ENCODE assay signal across 1 cellular context in the genomic region with DNA sequence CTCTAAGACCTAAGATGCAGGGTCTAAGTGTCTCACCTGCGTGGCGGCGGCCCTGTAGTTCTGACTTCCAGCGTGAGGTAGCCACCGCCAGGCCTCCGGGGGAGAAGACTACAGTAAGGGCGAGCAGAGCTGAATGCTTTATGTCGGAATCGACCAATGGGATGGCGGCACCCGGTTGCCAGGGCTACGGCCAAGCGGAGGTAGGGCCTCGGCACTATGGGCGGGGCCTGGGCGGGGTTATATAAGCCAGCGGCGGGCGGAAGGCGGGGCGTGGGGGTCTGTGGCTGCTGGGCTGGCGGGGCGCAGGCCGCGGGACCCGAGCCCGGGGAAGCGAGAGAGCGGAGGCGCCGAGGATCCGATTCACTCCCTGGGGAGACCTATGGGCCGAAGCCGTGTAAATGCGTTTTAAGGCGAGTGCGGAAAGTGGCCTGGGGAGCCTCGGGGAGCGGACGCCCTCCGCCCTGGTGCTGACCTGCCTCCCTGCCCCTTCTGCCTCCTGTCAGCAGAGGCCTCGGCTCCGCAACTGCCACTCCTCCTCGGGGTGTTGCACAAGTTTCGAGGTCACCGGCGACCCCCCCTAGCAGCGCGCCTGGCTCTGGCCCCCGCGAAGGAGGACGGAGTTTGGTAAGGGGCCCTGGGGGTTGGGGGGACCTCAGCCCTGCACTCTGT.
TF ChIP-seq lines count a peak whose summit lies in the region.

A gene (plus strand): TSS at position 269 of the 669 bp plus-strand sequence. CDS start 1,097 bp downstream, outside the sequence.

TF ChIP-seq in K562, 482 proteins besides CTCF, POLR2A, EP300 and RAD21 (continued from another document and continues in another):
- TF ChIP-seq, protein P1, sequence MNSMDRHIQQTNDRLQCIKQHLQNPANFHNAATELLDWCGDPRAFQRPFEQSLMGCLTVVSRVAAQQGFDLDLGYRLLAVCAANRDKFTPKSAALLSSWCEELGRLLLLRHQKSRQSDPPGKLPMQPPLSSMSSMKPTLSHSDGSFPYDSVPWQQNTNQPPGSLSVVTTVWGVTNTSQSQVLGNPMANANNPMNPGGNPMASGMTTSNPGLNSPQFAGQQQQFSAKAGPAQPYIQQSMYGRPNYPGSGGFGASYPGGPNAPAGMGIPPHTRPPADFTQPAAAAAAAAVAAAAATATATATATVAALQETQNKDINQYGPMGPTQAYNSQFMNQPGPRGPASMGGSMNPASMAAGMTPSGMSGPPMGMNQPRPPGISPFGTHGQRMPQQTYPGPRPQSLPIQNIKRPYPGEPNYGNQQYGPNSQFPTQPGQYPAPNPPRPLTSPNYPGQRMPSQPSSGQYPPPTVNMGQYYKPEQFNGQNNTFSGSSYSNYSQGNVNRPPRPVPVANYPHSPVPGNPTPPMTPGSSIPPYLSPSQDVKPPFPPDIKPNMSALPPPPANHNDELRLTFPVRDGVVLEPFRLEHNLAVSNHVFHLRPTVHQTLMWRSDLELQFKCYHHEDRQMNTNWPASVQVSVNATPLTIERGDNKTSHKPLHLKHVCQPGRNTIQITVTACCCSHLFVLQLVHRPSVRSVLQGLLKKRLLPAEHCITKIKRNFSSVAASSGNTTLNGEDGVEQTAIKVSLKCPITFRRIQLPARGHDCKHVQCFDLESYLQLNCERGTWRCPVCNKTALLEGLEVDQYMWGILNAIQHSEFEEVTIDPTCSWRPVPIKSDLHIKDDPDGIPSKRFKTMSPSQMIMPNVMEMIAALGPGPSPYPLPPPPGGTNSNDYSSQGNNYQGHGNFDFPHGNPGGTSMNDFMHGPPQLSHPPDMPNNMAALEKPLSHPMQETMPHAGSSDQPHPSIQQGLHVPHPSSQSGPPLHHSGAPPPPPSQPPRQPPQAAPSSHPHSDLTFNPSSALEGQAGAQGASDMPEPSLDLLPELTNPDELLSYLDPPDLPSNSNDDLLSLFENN (IDR thresholded peaks at IDR 0.05; ENCODE audit: low read depth in 2 of 2, low read length in 2 of 2), result no peak
- TF ChIP-seq NELFE (IDR thresholded peaks at IDR 0.05; ENCODE audit: insufficient read depth, insufficient read length) (no peak), SP2 (IDR thresholded peaks at IDR 0.05; ENCODE audit: extremely low read depth, low read depth, low read length, poor library complexity, severe bottlenecking) (no peak), HOXB6 (CRISPR knock-in tag; IDR thresholded peaks at IDR 0.05; ENCODE audit: borderline replicate concordance) (no peak), SREBF1 (IDR thresholded peaks at IDR 0.05; ENCODE audit: borderline replicate concordance, low read depth, low read length) (no peak), NR2C2 (CRISPR knock-in tag; IDR thresholded peaks at IDR 0.05) (no peak), NR2C2 (tag; IDR thresholded peaks at IDR 0.05) (no peak; the same call in 1 of the 2 replicates), ZNF699 (CRISPR knock-in tag; IDR thresholded peaks at IDR 0.05; ENCODE audit: insufficient replicate concordance) (no peak), PURB (CRISPR knock-in tag; IDR thresholded peaks at IDR 0.05; ENCODE audit: low read depth) (no peak), HIVEP1 (CRISPR knock-in tag; IDR thresholded peaks at IDR 0.05) (no peak), BRD9 (IDR thresholded peaks at IDR 0.05; ENCODE audit: low read depth, partially characterized antibody) (no peak), HNRNPLL (IDR thresholded peaks at IDR 0.05; ENCODE audit: low read depth, low read length, poor library complexity, severe bottlenecking) (no peak), OTX1 (CRISPR knock-in tag; IDR thresholded peaks at IDR 0.05) (no peak), ZNF3 (CRISPR knock-in tag; IDR thresholded peaks at IDR 0.05) (no peak), ZNF133 (CRISPR knock-in tag; IDR thresholded peaks at IDR 0.05) (no peak), KDM5B (IDR thresholded peaks at IDR 0.05; ENCODE audit: insufficient replicate concordance, low read depth, low read length) (no peak), NCOA1 (IDR thresholded peaks at IDR 0.05; ENCODE audit: low read depth) (no peak), ZNF274 (IDR thresholded peaks at IDR 0.05; ENCODE audit: borderline replicate concordance, low read depth, low read length) (no peak), SRSF7 (optimal IDR thresholded peaks at IDR 0.05; ENCODE audit: low read depth, low read length) (no peak), RFX1 (IDR thresholded peaks at IDR 0.05) (peak; percentile 97), GABPB1 (CRISPR knock-in tag; IDR thresholded peaks at IDR 0.05) (no peak; the same call in 1 of the 2 replicates), MTA1 (IDR thresholded peaks at IDR 0.05; ENCODE audit: borderline replicate concordance) (no peak), ZNF324 (CRISPR knock-in tag; IDR thresholded peaks at IDR 0.05) (no peak), TBL1XR1 (IDR thresholded peaks at IDR 0.05; ENCODE audit: low read length in 2 of 2) (no peak), WHSC1 (IDR thresholded peaks at IDR 0.05; ENCODE audit: low read length) (no peak), ZZZ3 (IDR thresholded peaks at IDR 0.05) (no peak), CBX1 (IDR thresholded peaks at IDR 0.05; ENCODE audit: low read depth) (no peak), CBX8 (IDR thresholded peaks at IDR 0.05; ENCODE audit: borderline replicate concordance, extremely low read depth, low read depth, low read length, poor library complexity, severe bottlenecking) (no peak), EP400 (IDR thresholded peaks at IDR 0.05) (no peak), RBM25 (IDR thresholded peaks at IDR 0.05; ENCODE audit: low read depth, low read length, severe bottlenecking) (peak; percentile 43), FOXJ2 (tag; IDR thresholded peaks at IDR 0.05) (no peak)
- TF ChIP-seq, protein P2, sequence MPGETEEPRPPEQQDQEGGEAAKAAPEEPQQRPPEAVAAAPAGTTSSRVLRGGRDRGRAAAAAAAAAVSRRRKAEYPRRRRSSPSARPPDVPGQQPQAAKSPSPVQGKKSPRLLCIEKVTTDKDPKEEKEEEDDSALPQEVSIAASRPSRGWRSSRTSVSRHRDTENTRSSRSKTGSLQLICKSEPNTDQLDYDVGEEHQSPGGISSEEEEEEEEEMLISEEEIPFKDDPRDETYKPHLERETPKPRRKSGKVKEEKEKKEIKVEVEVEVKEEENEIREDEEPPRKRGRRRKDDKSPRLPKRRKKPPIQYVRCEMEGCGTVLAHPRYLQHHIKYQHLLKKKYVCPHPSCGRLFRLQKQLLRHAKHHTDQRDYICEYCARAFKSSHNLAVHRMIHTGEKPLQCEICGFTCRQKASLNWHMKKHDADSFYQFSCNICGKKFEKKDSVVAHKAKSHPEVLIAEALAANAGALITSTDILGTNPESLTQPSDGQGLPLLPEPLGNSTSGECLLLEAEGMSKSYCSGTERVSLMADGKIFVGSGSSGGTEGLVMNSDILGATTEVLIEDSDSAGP (CRISPR knock-in tag; IDR thresholded peaks at IDR 0.05), result no peak
- TF ChIP-seq, protein P3, sequence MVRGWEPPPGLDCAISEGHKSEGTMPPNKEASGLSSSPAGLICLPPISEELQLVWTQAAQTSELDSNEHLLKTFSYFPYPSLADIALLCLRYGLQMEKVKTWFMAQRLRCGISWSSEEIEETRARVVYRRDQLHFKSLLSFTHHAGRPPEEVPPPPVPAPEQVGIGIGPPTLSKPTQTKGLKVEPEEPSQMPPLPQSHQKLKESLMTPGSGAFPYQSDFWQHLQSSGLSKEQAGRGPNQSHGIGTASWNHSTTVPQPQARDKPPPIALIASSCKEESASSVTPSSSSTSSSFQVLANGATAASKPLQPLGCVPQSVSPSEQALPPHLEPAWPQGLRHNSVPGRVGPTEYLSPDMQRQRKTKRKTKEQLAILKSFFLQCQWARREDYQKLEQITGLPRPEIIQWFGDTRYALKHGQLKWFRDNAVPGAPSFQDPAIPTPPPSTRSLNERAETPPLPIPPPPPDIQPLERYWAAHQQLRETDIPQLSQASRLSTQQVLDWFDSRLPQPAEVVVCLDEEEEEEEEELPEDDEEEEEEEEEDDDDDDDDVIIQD (CRISPR knock-in tag; IDR thresholded peaks at IDR 0.05), result no peak
- TF ChIP-seq, protein P4, sequence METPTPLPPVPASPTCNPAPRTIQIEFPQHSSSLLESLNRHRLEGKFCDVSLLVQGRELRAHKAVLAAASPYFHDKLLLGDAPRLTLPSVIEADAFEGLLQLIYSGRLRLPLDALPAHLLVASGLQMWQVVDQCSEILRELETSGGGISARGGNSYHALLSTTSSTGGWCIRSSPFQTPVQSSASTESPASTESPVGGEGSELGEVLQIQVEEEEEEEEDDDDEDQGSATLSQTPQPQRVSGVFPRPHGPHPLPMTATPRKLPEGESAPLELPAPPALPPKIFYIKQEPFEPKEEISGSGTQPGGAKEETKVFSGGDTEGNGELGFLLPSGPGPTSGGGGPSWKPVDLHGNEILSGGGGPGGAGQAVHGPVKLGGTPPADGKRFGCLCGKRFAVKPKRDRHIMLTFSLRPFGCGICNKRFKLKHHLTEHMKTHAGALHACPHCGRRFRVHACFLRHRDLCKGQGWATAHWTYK (CRISPR knock-in tag; IDR thresholded peaks at IDR 0.05), result no peak
- TF ChIP-seq, protein P5, sequence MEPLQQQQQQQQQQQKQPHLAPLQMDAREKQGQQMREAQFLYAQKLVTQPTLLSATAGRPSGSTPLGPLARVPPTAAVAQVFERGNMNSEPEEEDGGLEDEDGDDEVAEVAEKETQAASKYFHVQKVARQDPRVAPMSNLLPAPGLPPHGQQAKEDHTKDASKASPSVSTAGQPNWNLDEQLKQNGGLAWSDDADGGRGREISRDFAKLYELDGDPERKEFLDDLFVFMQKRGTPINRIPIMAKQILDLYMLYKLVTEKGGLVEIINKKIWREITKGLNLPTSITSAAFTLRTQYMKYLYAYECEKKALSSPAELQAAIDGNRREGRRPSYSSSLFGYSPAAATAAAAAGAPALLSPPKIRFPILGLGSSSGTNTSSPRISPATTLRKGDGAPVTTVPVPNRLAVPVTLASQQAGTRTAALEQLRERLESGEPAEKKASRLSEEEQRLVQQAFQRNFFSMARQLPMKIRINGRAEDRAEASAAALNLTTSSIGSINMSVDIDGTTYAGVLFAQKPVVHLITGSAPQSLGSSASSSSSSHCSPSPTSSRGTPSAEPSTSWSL (CRISPR knock-in tag; IDR thresholded peaks at IDR 0.05; ENCODE audit: borderline replicate concordance), result no peak
- TF ChIP-seq, protein P6, sequence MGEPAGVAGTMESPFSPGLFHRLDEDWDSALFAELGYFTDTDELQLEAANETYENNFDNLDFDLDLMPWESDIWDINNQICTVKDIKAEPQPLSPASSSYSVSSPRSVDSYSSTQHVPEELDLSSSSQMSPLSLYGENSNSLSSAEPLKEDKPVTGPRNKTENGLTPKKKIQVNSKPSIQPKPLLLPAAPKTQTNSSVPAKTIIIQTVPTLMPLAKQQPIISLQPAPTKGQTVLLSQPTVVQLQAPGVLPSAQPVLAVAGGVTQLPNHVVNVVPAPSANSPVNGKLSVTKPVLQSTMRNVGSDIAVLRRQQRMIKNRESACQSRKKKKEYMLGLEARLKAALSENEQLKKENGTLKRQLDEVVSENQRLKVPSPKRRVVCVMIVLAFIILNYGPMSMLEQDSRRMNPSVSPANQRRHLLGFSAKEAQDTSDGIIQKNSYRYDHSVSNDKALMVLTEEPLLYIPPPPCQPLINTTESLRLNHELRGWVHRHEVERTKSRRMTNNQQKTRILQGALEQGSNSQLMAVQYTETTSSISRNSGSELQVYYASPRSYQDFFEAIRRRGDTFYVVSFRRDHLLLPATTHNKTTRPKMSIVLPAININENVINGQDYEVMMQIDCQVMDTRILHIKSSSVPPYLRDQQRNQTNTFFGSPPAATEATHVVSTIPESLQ (CRISPR knock-in tag; IDR thresholded peaks at IDR 0.05), result no peak
- TF ChIP-seq, protein P7, sequence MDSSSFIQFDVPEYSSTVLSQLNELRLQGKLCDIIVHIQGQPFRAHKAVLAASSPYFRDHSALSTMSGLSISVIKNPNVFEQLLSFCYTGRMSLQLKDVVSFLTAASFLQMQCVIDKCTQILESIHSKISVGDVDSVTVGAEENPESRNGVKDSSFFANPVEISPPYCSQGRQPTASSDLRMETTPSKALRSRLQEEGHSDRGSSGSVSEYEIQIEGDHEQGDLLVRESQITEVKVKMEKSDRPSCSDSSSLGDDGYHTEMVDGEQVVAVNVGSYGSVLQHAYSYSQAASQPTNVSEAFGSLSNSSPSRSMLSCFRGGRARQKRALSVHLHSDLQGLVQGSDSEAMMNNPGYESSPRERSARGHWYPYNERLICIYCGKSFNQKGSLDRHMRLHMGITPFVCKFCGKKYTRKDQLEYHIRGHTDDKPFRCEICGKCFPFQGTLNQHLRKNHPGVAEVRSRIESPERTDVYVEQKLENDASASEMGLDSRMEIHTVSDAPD (CRISPR knock-in tag; IDR thresholded peaks at IDR 0.05), result no peak
- TF ChIP-seq, protein P8, sequence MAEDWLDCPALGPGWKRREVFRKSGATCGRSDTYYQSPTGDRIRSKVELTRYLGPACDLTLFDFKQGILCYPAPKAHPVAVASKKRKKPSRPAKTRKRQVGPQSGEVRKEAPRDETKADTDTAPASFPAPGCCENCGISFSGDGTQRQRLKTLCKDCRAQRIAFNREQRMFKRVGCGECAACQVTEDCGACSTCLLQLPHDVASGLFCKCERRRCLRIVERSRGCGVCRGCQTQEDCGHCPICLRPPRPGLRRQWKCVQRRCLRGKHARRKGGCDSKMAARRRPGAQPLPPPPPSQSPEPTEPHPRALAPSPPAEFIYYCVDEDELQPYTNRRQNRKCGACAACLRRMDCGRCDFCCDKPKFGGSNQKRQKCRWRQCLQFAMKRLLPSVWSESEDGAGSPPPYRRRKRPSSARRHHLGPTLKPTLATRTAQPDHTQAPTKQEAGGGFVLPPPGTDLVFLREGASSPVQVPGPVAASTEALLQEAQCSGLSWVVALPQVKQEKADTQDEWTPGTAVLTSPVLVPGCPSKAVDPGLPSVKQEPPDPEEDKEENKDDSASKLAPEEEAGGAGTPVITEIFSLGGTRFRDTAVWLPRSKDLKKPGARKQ (CRISPR knock-in tag; IDR thresholded peaks at IDR 0.05), result no peak
- TF ChIP-seq, protein P9, sequence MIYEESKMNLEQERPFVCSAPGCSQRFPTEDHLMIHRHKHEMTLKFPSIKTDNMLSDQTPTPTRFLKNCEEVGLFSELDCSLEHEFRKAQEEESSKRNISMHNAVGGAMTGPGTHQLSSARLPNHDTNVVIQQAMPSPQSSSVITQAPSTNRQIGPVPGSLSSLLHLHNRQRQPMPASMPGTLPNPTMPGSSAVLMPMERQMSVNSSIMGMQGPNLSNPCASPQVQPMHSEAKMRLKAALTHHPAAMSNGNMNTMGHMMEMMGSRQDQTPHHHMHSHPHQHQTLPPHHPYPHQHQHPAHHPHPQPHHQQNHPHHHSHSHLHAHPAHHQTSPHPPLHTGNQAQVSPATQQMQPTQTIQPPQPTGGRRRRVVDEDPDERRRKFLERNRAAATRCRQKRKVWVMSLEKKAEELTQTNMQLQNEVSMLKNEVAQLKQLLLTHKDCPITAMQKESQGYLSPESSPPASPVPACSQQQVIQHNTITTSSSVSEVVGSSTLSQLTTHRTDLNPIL (CRISPR knock-in tag; IDR thresholded peaks at IDR 0.05), result no peak
- TF ChIP-seq, protein P10, sequence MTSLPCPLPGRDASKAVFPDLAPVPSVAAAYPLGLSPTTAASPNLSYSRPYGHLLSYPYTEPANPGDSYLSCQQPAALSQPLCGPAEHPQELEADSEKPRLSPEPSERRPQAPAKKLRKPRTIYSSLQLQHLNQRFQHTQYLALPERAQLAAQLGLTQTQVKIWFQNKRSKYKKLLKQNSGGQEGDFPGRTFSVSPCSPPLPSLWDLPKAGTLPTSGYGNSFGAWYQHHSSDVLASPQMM (CRISPR knock-in tag; IDR thresholded peaks at IDR 0.05), result no peak
- TF ChIP-seq, protein P11, sequence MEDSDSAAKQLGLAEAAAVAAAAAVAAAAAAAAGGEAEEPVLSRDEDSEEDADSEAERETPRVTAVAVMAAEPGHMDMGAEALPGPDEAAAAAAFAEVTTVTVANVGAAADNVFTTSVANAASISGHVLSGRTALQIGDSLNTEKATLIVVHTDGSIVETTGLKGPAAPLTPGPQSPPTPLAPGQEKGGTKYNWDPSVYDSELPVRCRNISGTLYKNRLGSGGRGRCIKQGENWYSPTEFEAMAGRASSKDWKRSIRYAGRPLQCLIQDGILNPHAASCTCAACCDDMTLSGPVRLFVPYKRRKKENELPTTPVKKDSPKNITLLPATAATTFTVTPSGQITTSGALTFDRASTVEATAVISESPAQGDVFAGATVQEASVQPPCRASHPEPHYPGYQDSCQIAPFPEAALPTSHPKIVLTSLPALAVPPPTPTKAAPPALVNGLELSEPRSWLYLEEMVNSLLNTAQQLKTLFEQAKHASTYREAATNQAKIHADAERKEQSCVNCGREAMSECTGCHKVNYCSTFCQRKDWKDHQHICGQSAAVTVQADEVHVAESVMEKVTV (CRISPR knock-in tag; IDR thresholded peaks at IDR 0.05), result no peak
